Comparison of ENCODE assay signal across 1 cellular context in the genomic region with DNA sequence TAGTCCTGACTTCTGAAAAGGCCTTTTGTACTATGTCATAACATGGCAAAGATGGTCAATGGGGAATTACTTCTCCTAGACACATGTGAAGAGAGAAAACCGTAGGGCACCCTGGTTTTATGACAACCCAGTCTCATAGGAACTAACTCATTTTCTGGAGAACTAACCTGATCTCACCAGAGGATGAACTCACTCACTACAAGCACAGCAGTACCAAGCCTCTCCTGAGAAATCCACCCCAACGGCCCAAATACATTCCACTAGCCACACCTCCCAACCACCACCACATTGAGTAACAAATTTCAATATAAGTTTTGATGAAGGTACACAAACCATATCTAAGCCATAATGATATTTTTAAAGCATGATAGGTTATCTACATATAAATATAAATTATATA.
TF ChIP-seq lines count a peak whose summit lies in the region.

No MANE protein-coding gene starts in this region.

TF ChIP-seq in WTC11, 78 proteins besides CTCF, POLR2A, EP300 and RAD21 (continued from another document):
- TF ChIP-seq, protein P1, sequence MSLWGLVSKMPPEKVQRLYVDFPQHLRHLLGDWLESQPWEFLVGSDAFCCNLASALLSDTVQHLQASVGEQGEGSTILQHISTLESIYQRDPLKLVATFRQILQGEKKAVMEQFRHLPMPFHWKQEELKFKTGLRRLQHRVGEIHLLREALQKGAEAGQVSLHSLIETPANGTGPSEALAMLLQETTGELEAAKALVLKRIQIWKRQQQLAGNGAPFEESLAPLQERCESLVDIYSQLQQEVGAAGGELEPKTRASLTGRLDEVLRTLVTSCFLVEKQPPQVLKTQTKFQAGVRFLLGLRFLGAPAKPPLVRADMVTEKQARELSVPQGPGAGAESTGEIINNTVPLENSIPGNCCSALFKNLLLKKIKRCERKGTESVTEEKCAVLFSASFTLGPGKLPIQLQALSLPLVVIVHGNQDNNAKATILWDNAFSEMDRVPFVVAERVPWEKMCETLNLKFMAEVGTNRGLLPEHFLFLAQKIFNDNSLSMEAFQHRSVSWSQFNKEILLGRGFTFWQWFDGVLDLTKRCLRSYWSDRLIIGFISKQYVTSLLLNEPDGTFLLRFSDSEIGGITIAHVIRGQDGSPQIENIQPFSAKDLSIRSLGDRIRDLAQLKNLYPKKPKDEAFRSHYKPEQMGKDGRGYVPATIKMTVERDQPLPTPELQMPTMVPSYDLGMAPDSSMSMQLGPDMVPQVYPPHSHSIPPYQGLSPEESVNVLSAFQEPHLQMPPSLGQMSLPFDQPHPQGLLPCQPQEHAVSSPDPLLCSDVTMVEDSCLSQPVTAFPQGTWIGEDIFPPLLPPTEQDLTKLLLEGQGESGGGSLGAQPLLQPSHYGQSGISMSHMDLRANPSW (CRISPR knock-in tag; conservative IDR thresholded peaks at IDR 0.05; ENCODE audit: low read depth): no peak
- TF ChIP-seq TEAD4 (CRISPR knock-in tag; IDR thresholded peaks at IDR 0.05): no peak
